In genomic region chr14:60509438-60510253, GRCh38 we compare ENCODE assay signal across 1 cellular context.
A peak's percentile ranks its signal among the peaks of the same experiment; 100 is the strongest.
TF ChIP-seq lines count a peak whose summit lies in the region.

No MANE protein-coding gene starts in this region.

TF ChIP-seq in H1, 55 proteins besides CTCF, POLR2A, EP300 and RAD21 (continued from another document):
- TF ChIP-seq CHD7 (IDR thresholded peaks at IDR 0.05; ENCODE audit: insufficient replicate concordance, low read length) (no peak), SUZ12 (IDR thresholded peaks at IDR 0.05; ENCODE audit: low read length) (peak; percentile 90), CBX8 (IDR thresholded peaks at IDR 0.05; ENCODE audit: borderline replicate concordance, low read depth, low read length) (peak; percentile 49; the same call in 1 of the 2 replicates), BACH1 (IDR thresholded peaks at IDR 0.05; ENCODE audit: low read length) (no peak), MAX (IDR thresholded peaks at IDR 0.05) (no peak), CTBP2 (IDR thresholded peaks at IDR 0.05; ENCODE audit: borderline replicate concordance, insufficient read depth, insufficient read length, low read length) (peak; percentile 66), FOSL1 (IDR thresholded peaks at IDR 0.05; ENCODE audit: insufficient read depth, low read depth, low read length) (no peak), USF2 (IDR thresholded peaks at IDR 0.05; ENCODE audit: low read length) (no peak), KDM4A (IDR thresholded peaks at IDR 0.05; ENCODE audit: low read depth, low read length, severe bottlenecking) (peak; percentile 29), GTF2F1 (IDR thresholded peaks at IDR 0.05; ENCODE audit: borderline replicate concordance, low read depth, low read length) (no peak), NRF1 (IDR thresholded peaks at IDR 0.05; ENCODE audit: low read depth, low read length) (no peak), EZH2 (IDR thresholded peaks at IDR 0.05; ENCODE audit: low read depth, low read length, severe bottlenecking) (peak; percentile 88), SAP30 (IDR thresholded peaks at IDR 0.05; ENCODE audit: insufficient read depth, insufficient replicate concordance, low read length) (no peak), RNF2 (IDR thresholded peaks at IDR 0.05; ENCODE audit: borderline replicate concordance, low read depth, low read length, missing control alignments, poor library complexity, severe bottlenecking) (peak; percentile 83), RFX5 (IDR thresholded peaks at IDR 0.05; ENCODE audit: borderline replicate concordance, low read depth, low read length) (no peak), TBP (IDR thresholded peaks at IDR 0.05; ENCODE audit: low read depth, low read length) (peak; percentile 29; the same call in 1 of the 2 replicates), BRCA1 (IDR thresholded peaks at IDR 0.05; ENCODE audit: low read depth, low read length) (no peak), TAF1 (IDR thresholded peaks at IDR 0.05; ENCODE audit: low read depth, low read length) (no peak), POLR2AphosphoS5 (IDR thresholded peaks at IDR 0.05; ENCODE audit: low read depth, low read length) (no peak), CBX5 (IDR thresholded peaks at IDR 0.05; ENCODE audit: low read depth, low read length) (no peak), YY1 (IDR thresholded peaks at IDR 0.05; ENCODE audit: low read depth, low read length) (no peak), SP2 (IDR thresholded peaks at IDR 0.05; ENCODE audit: low read length) (no peak), CHD1 (IDR thresholded peaks at IDR 0.05; ENCODE audit: low read depth, low read length) (no peak), SRF (IDR thresholded peaks at IDR 0.05; ENCODE audit: low read depth, low read length) (no peak), CEBPB (IDR thresholded peaks at IDR 0.05; ENCODE audit: low read depth, low read length) (no peak), TAF7 (optimal IDR thresholded peaks at IDR 0.05; ENCODE audit: borderline replicate concordance, low read depth, low read length) (no peak), EGR1 (IDR thresholded peaks at IDR 0.05; ENCODE audit: borderline replicate concordance, low read depth, low read length) (0 out of 2 replicates have a peak, but pooled peaks have one; percentile 29), MAFK (IDR thresholded peaks at IDR 0.05; ENCODE audit: low read depth, low read length) (no peak), SIX5 (IDR thresholded peaks at IDR 0.05; ENCODE audit: low read depth, low read length) (no peak), TEAD4 (IDR thresholded peaks at IDR 0.05; ENCODE audit: low read depth, low read length) (no peak), JUN (IDR thresholded peaks at IDR 0.05; ENCODE audit: low read depth, low read length) (no peak), KDM5A (IDR thresholded peaks at IDR 0.05; ENCODE audit: low read length) (no peak), ASH2L (IDR thresholded peaks at IDR 0.05; ENCODE audit: low read length) (no peak)
- TF ChIP-seq, protein P1, sequence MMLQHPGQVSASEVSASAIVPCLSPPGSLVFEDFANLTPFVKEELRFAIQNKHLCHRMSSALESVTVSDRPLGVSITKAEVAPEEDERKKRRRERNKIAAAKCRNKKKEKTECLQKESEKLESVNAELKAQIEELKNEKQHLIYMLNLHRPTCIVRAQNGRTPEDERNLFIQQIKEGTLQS (IDR thresholded peaks at IDR 0.05; ENCODE audit: insufficient read depth, low read depth, low read length), result no peak
